Comparison of ENCODE assay signal across 17 cellular contexts in genomic region chr13:74036373-74036772, GRCh38.
DNase-seq lines count a peak whose midpoint lies in the region; ATAC-seq and TF ChIP-seq lines count a peak whose summit lies in the region.
"Had no signal": no experiment of that assay in that cellular context is flagged by ENCODE, and none has a peak within 500 bp of the region (broad histone marks: within the 10 kb centered on the region; RNA-seq: fewer than 3 reads in every experiment).

No MANE protein-coding gene starts in this region.

- peaks cover 54% of the 10 kb centered on the region for H3K4me1 Mint-ChIP-seq in GM23338
- peaks cover 22 to 93% (median 78%) of the 10 kb centered on the region in 7 donors for H3K4me1 Mint-ChIP-seq in naive thymus-derived CD4-positive, alpha-beta T cell

- 0 out of 2 replicates have a peak, but pooled peaks cover 4% of the 10 kb centered on the region for H3F3A ChIP-seq in GM23338 (replicated peaks; ENCODE audit: low read depth)

- no peaks in the 10 kb centered on the region for H3K9me3 ChIP-seq in naive thymus-derived CD4-positive, alpha-beta T cell (ENCODE audit: control insufficient read depth in 2 of 3, low read length in 3 of 3)
- no peaks in the 10 kb centered on the region for H3K9me3 ChIP-seq in A673 (ENCODE audit: low read depth, low read length, poor library complexity, severe bottlenecking)
- H3K9me3 ChIP-seq: sigmoid colon had no signal

- peak overlapping the region; percentile 59 for H3K4me3 Mint-ChIP-seq in GM23338
- no peak overlapping the region for H3K4me3 Mint-ChIP-seq in naive thymus-derived CD4-positive, alpha-beta T cell
- H3K4me3 Mint-ChIP-seq: activated naive CD8-positive, alpha-beta T cell treated with anti-CD3 and anti-CD28 coated beads for 36 hours had no signal

- POLR2A ChIA-PET in naive thymus-derived CD4-positive, alpha-beta T cell (lab: Charles Lee) = interaction anchor here (1.0 kb wide), 2 partner anchors 10 to 250 kb away, joined by 3 read pairs; no protein-coding TSS in a partner anchor
- POLR2A ChIA-PET in A673 (lab: Charles Lee; ENCODE audit: low non-redundant PET) = no interaction called here

- TF ChIP-seq CTCF in GM23338 (conservative IDR thresholded peaks at IDR 0.05; ENCODE audit: low read depth in 2 of 2) (no peak), A673 (conservative IDR thresholded peaks at IDR 0.05; ENCODE audit: low read depth, low read length) (no peak)

- H3K27me3 Mint-ChIP-seq in GM23338 (ENCODE audit: insufficient read depth, low read depth, poor library complexity) = peaks cover 8% of the 10 kb centered on the region
- no peaks in the 10 kb centered on the region for H3K27me3 Mint-ChIP-seq in naive thymus-derived CD4-positive, alpha-beta T cell
- H3K27me3 Mint-ChIP-seq: activated naive CD8-positive, alpha-beta T cell treated with anti-CD3 and anti-CD28 coated beads for 36 hours; CD8-positive, alpha-beta memory T cell had no signal

- no peaks in the 10 kb centered on the region for H4K20me1 ChIP-seq in GM23338 (replicated peaks; ENCODE audit: insufficient read depth)

- H3K4me2 ChIP-seq in GM23338 = peak overlapping the region; percentile 63

- H3K36me3 ChIP-seq in GM23338 (ENCODE audit: insufficient read depth) = no peaks in the 10 kb centered on the region
- H3K36me3 ChIP-seq in naive thymus-derived CD4-positive, alpha-beta T cell (ENCODE audit: control insufficient read depth in 2 of 3, insufficient read depth in 3 of 3, low read length in 3 of 3) = no peaks in the 10 kb centered on the region
- H3K36me3 ChIP-seq in A673 (ENCODE audit: insufficient read depth, low read length, poor library complexity, severe bottlenecking) = no peaks in the 10 kb centered on the region
- H3K36me3 ChIP-seq: sigmoid colon had no signal

- H3K27ac ChIP-seq in GM23338 (ENCODE audit: low read depth) = peak overlapping the region; percentile 93
- peak overlapping the region; percentile 70 for H3K27ac ChIP-seq in epithelial cell of prostate
- no peak overlapping the region for H3K27ac ChIP-seq in naive thymus-derived CD4-positive, alpha-beta T cell (ENCODE audit: low read depth, low read length)
- no peak overlapping the region for H3K27ac ChIP-seq in A673 (ENCODE audit: low read depth, low read length, poor library complexity, severe bottlenecking)
- H3K27ac ChIP-seq: HL-60, sigmoid colon had no signal

- H3K4me1 ChIP-seq in GM23338 (ENCODE audit: insufficient read depth) (peaks cover 13% of the 10 kb centered on the region), A673 (ENCODE audit: insufficient read depth, low read length, poor library complexity, severe bottlenecking) (peaks cover 8% of the 10 kb centered on the region)
- H3K4me1 ChIP-seq in naive thymus-derived CD4-positive, alpha-beta T cell (ENCODE audit: control insufficient read depth in 2 of 2, insufficient read depth in 2 of 2, low read length in 2 of 2) = peaks cover 26 to 28% of the 10 kb centered on the region in 2 donors

- peak overlapping the region; percentile 38 for H3K4me3 ChIP-seq in GM23338
- no peak overlapping the region for H3K4me3 ChIP-seq in naive thymus-derived CD4-positive, alpha-beta T cell (ENCODE audit: low read length)
- H3K4me3 ChIP-seq in A673 (ENCODE audit: low read depth, low read length, poor library complexity, severe bottlenecking) = no peak overlapping the region
- H3K4me3 ChIP-seq: sigmoid colon had no signal

- peak; percentile 94 for DNase-seq in GM23338 (ENCODE audit: low spot score)
- peak; percentile 51 for DNase-seq in NCI-H1048 (lab: John Stamatoyannopoulos, UW)
- DNase-seq in epithelial cell of prostate (ENCODE audit: low read depth, low spot score) = peak; percentile 56
- DNase-seq in naive thymus-derived CD4-positive, alpha-beta T cell = no peak
- no peak for DNase-seq in A673 (ENCODE audit: low spot score)
- DNase-seq in NCI-H2107 (lab: John Stamatoyannopoulos, UW) = no peak
- no peak for DNase-seq in GM19238 (ENCODE audit: insufficient read length, low spot score)
- DNase-seq: activated CD4-positive, CD25-positive, alpha-beta regulatory T cell; activated naive CD8-positive, alpha-beta T cell treated with anti-CD3 and anti-CD28 coated beads for 36 hours; CD8-positive, alpha-beta memory T cell; cerebellar nuclear complex; NCI-H2171; OCI-M1; sigmoid colon; stimulated activated CD4-positive, alpha-beta T cell treated with anti-CD3 and anti-CD28 coated beads, Interleukin-4, amount 100 ng/mL, for 4 hours; stimulated activated naive CD4-positive, alpha-beta T cell treated with Interleukin-2 at 50 U/mL for 16 hours had no signal

- H3K79me2 ChIP-seq in GM23338 (replicated peaks; ENCODE audit: insufficient read depth) = peaks cover 12% of the 10 kb centered on the region

- CTCF ChIA-PET in naive thymus-derived CD4-positive, alpha-beta T cell (lab: Charles Lee) = interaction anchor here (1.5 kb wide), 1 partner anchor 9 kb away, joined by 5 read pairs; no protein-coding TSS in a partner anchor
- CTCF ChIA-PET in A673 (lab: Charles Lee) = no interaction called here

- ATAC-seq in GM23338 = peak; percentile 90
- no peak for ATAC-seq in naive thymus-derived CD4-positive, alpha-beta T cell

- no TSS peak for BruUV-seq in A673 (replicated peaks; lab: Mats Ljungman, UMichigan)

- H3K36me3 Mint-ChIP-seq in GM23338 (ENCODE audit: low read depth) = no peaks in the 10 kb centered on the region
- peaks cover 0 to 28% (median 9%) of the 10 kb centered on the region in 5 donors for H3K36me3 Mint-ChIP-seq in naive thymus-derived CD4-positive, alpha-beta T cell

- H3K27me3 ChIP-seq in GM23338 (ENCODE audit: insufficient read depth) (no peaks in the 10 kb centered on the region), A673 (replicated peaks; ENCODE audit: insufficient read depth, low read depth, low read length, poor library complexity) (no peaks in the 10 kb centered on the region)
- H3K27me3 ChIP-seq in naive thymus-derived CD4-positive, alpha-beta T cell (ENCODE audit: control insufficient read depth in 2 of 2, insufficient read depth in 2 of 2, low read length in 2 of 2) = no peaks in the 10 kb centered on the region
- H3K27me3 ChIP-seq: sigmoid colon had no signal

- intact Hi-C loops in naive thymus-derived CD4-positive, alpha-beta T cell (cut with micrococcal nuclease) = no loop called here
- intact Hi-C loops in A673 (cut with micrococcal nuclease; ENCODE audit: unreplicated experiment) = no loop called here

- no peaks in the 10 kb centered on the region for H3K9me2 ChIP-seq in GM23338 (ENCODE audit: insufficient read depth)

- H3K27ac Mint-ChIP-seq in GM23338 = peak overlapping the region; percentile 99
- H3K27ac Mint-ChIP-seq in naive thymus-derived CD4-positive, alpha-beta T cell = peak overlapping the region in 8 of 9 donors; percentile 13 to 77 (median 48)
- H3K27ac Mint-ChIP-seq: activated naive CD8-positive, alpha-beta T cell treated with anti-CD3 and anti-CD28 coated beads for 36 hours had no signal

- no peak overlapping the region for H2AFZ ChIP-seq in GM23338

- H3K9me3 Mint-ChIP-seq in GM23338 = no peaks in the 10 kb centered on the region
- H3K9me3 Mint-ChIP-seq in naive thymus-derived CD4-positive, alpha-beta T cell = no peaks in the 10 kb centered on the region
- H3K9me3 Mint-ChIP-seq: activated naive CD8-positive, alpha-beta T cell treated with anti-CD3 and anti-CD28 coated beads for 36 hours; CD8-positive, alpha-beta memory T cell had no signal

TF ChIP-seq in GM23338, 12 proteins besides CTCF, POLR2A, EP300 and RAD21 (continues in another document):
- TF ChIP-seq CREB1 (CRISPR knock-in tag; IDR thresholded peaks at IDR 0.05; ENCODE audit: low read depth) = peak; percentile 56
- no peak for TF ChIP-seq POLR2AphosphoS5 (IDR thresholded peaks at IDR 0.05; ENCODE audit: low read depth)

Comparison
In these comparisons a context has a peak if more than half of its experiments do, and no peak if none do; other contexts are left out.
1. DNase-seq: peak in GM23338 (single experiment), NCI-H1048 (single experiment) and epithelial cell of prostate (single experiment); none in naive thymus-derived CD4-positive, alpha-beta T cell (0 of 9), A673 (single experiment), NCI-H2107 (single experiment) and GM19238 (single experiment).
2. H3K27ac ChIP-seq: peak in GM23338 (single experiment) and epithelial cell of prostate (single experiment); none in naive thymus-derived CD4-positive, alpha-beta T cell (single experiment) and A673 (single experiment).